8 cellular contexts compared by ENCODE assay signal in the genomic region with DNA sequence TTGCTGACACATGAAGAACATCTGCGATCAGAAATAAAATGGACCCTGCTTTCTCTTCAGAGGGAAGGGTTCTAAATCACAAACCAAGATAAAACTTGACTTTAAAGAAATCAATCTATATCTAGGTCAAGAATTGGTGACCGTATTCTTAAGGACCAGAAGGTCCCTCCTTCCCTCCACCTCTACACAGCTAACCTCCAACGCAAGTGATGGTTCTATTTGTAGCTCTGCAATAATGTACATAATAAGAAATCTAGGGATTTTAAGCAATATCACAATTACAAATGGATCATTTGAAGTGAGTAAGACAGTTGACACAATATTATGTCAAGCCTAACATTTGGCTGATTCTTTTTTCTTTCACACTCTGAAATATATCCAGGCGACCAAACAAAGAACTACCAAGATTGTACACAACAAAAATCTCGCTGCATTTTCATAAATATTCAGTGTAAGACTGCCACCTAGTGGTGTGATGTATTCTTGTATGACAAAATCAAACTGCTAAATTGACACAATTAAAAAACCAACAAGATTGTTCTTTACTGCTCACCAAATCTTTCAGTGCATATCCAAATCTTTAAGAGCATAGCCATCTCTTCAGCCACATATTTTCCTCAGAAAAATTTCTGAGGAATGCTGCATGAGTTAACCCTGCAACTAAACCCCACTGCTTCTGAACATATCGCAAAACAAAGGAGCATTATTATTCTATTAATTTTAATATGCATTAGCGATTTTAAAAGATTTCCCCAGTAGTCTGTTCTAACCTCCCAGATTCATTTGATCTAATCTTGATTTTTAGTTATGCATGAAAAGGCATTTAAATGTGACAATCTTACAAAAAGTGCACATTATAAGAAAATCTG. TPM values are rescaled to one million over a fixed set of nuclear protein-coding genes. Genes with fewer than 3 reads are reported as not detected.
DNase-seq lines count a peak whose midpoint lies in the region; ATAC-seq and TF ChIP-seq lines count a peak whose summit lies in the region.

No MANE protein-coding gene starts in this region.

- H3K4me3 ChIP-seq in OCI-LY3 (ENCODE audit: low read length) (no peak overlapping the region), right lobe of liver (no peak overlapping the region), uterus (no peak overlapping the region)

- peak; percentile 70 for TF ChIP-seq CTCF in LNCAP (IDR thresholded peaks at IDR 0.05)
- peak; percentile 64 for TF ChIP-seq CTCF in OCI-LY3 (IDR thresholded peaks at IDR 0.05; ENCODE audit: low read depth, low read length)
- TF ChIP-seq CTCF in right lobe of liver (IDR thresholded peaks at IDR 0.05) = peak; percentile 71 to 86 (median 78)
- TF ChIP-seq CTCF in uterus (IDR thresholded peaks at IDR 0.05) = peak; percentile 66 to 79 (median 74)

- H3K27me3 Mint-ChIP-seq in activated T-helper 2 cell treated with anti-CD3 and anti-CD28 coated beads, Interferon-gamma antibody, Interleukin-2, Interleukin-4, amounts not matched to agents 10 μg/mL and 5 μg/mL and 100 μg/mL, durations not matched to agents 14 hours and 24 hours and 36 hours (ENCODE audit: low read depth) = no peaks in the 10 kb centered on the region

- no peaks in the 10 kb centered on the region for H4K20me1 ChIP-seq in OCI-LY3 (ENCODE audit: insufficient read depth, low read length)

- H3K4me1 ChIP-seq in OCI-LY3 (ENCODE audit: low read length) (peaks cover 3% of the 10 kb centered on the region; the same call in 1 of the 2 replicates), right lobe of liver (peaks cover 0 to 23% (median 3%) of the 10 kb centered on the region in 4 donors), uterus (no peaks in the 10 kb centered on the region)

- no peaks in the 10 kb centered on the region for H3K9me3 ChIP-seq in OCI-LY3 (ENCODE audit: insufficient read depth, low read length)
- H3K9me3 ChIP-seq in right lobe of liver = no peaks in the 10 kb centered on the region
- H3K9me3 ChIP-seq in uterus = no peaks in the 10 kb centered on the region

- H3K36me3 Mint-ChIP-seq in activated T-helper 2 cell treated with anti-CD3 and anti-CD28 coated beads, Interferon-gamma antibody, Interleukin-2, Interleukin-4, amounts not matched to agents 10 μg/mL and 5 μg/mL and 100 μg/mL, durations not matched to agents 14 hours and 24 hours and 36 hours (ENCODE audit: low read depth) = no peaks in the 10 kb centered on the region

- H3K27ac ChIP-seq in OCI-LY3 (ENCODE audit: low read length) (no peak overlapping the region), right lobe of liver (no peak overlapping the region), uterus (no peak overlapping the region)

- peak overlapping the region; percentile 48 for H3K4me2 ChIP-seq in OCI-LY3 (ENCODE audit: low read length)

- no peaks in the 10 kb centered on the region for H3K79me2 ChIP-seq in OCI-LY3 (ENCODE audit: low read length)

- H3K36me3 ChIP-seq in OCI-LY3 (replicated peaks; ENCODE audit: low read depth, low read length) = no peaks in the 10 kb centered on the region
- H3K36me3 ChIP-seq in right lobe of liver = no peaks in the 10 kb centered on the region
- H3K36me3 ChIP-seq in uterus = no peaks in the 10 kb centered on the region

- peaks cover 34% of the 10 kb centered on the region for H3K4me1 Mint-ChIP-seq in activated T-helper 2 cell treated with anti-CD3 and anti-CD28 coated beads, Interferon-gamma antibody, Interleukin-2, Interleukin-4, amounts not matched to agents 10 μg/mL and 5 μg/mL and 100 μg/mL, durations not matched to agents 14 hours and 24 hours and 36 hours (ENCODE audit: low read depth)

- no peaks in the 10 kb centered on the region for H3K27me3 ChIP-seq in OCI-LY3 (ENCODE audit: low read depth, low read length)
- no peaks in the 10 kb centered on the region for H3K27me3 ChIP-seq in right lobe of liver
- no peaks in the 10 kb centered on the region for H3K27me3 ChIP-seq in uterus

- H2AFZ ChIP-seq in OCI-LY3 (ENCODE audit: low read depth, low read length) = peak overlapping the region; percentile 65; the same call in 1 of the 2 replicates

- DNase-seq in 8988T (peak; percentile 11), GM03348 (ENCODE audit: low spot score) (peak; percentile 60), cerebellum (ENCODE audit: low spot score) (peak; percentile 63), right lobe of liver (no peak), uterus (no peak)
- DNase-seq in activated T-helper 2 cell treated with anti-CD3 and anti-CD28 coated beads, Interferon-gamma antibody, Interleukin-2, Interleukin-4, amounts not matched to agents 10 μg/mL and 5 μg/mL and 100 μg/mL, durations not matched to agents 14 hours and 24 hours and 36 hours (ENCODE audit: low spot score) = no peak

- H3K9ac ChIP-seq in OCI-LY3 (ENCODE audit: low read length) = no peak overlapping the region

- H3K4me3 Mint-ChIP-seq in activated T-helper 2 cell treated with anti-CD3 and anti-CD28 coated beads, Interferon-gamma antibody, Interleukin-2, Interleukin-4, amounts not matched to agents 10 μg/mL and 5 μg/mL and 100 μg/mL, durations not matched to agents 14 hours and 24 hours and 36 hours (ENCODE audit: low read depth) = no peak overlapping the region

- no peak for TF ChIP-seq POLR2A in right lobe of liver (IDR thresholded peaks at IDR 0.05)
- no peak for TF ChIP-seq POLR2A in uterus (IDR thresholded peaks at IDR 0.05)

- intact Hi-C loops in right lobe of liver (cut with DNase I) (no loop called here), uterus (cut with DNase I; ENCODE audit: low total_unique reads) (no loop called here)
- intact Hi-C loops in activated T-helper 2 cell treated with anti-CD3 and anti-CD28 coated beads, Interferon-gamma antibody, Interleukin-2, Interleukin-4, amounts not matched to agents 10 μg/mL and 5 μg/mL and 100 μg/mL, durations not matched to agents 14 hours and 24 hours and 36 hours (cut with micrococcal nuclease) = loop anchor here (1.0 to 10.0 kb wide), 5 partner anchors 455 to 1113 kb away; no protein-coding TSS in a partner anchor

- WGBS in right lobe of liver (ENCODE audit: insufficient coverage, low coverage, low lambda C conversion rate, missing lambda C conversion rate) = 41% methylated on average over 7 of the region's 7 CpGs

- no peak overlapping the region for H3K27ac Mint-ChIP-seq in activated T-helper 2 cell treated with anti-CD3 and anti-CD28 coated beads, Interferon-gamma antibody, Interleukin-2, Interleukin-4, amounts not matched to agents 10 μg/mL and 5 μg/mL and 100 μg/mL, durations not matched to agents 14 hours and 24 hours and 36 hours

- ATAC-seq in right lobe of liver = peak; percentile 45 to 61 (median 56)

- H3K9me3 Mint-ChIP-seq in activated T-helper 2 cell treated with anti-CD3 and anti-CD28 coated beads, Interferon-gamma antibody, Interleukin-2, Interleukin-4, amounts not matched to agents 10 μg/mL and 5 μg/mL and 100 μg/mL, durations not matched to agents 14 hours and 24 hours and 36 hours = no peaks in the 10 kb centered on the region

RNA-seq across cellular contexts. Expression of gene ICA1, which starts 44.5 kb away (rescaled TPM):
- total RNA-seq in cerebellum (18.3 TPM), right lobe of liver (10 to 100 TPM in 3 of 6 experiments, 1 to 10 TPM in 2, under 1 TPM in 1; 0.95 to 15.0 (median 7.3) TPM), uterus (10 to 100 TPM in 3 of 4 donors, 1 to 10 TPM in 1; 3.5 to 36.9 (median 28.5) TPM)
- 3.9 and 4.8 TPM in 2 replicates for total RNA-seq in activated T-helper 2 cell treated with anti-CD3 and anti-CD28 coated beads, Interferon-gamma antibody, Interleukin-2, Interleukin-4, amounts not matched to agents 10 μg/mL and 5 μg/mL and 100 μg/mL, durations not matched to agents 14 hours and 24 hours and 36 hours

Comparison
In these comparisons a context has a peak if more than half of its experiments do, and no peak if none do; other contexts are left out.
1. DNase-seq: peak in 8988T (single experiment), GM03348 (single experiment) and cerebellum (single experiment); none in right lobe of liver (0 of 3), uterus (0 of 2) and activated T-helper 2 cell treated with anti-CD3 and anti-CD28 coated beads, Interferon-gamma antibody, Interleukin-2, Interleukin-4, amounts not matched to agents 10 μg/mL and 5 μg/mL and 100 μg/mL, durations not matched to agents 14 hours and 24 hours and 36 hours (single experiment).
2. Peak in every context shown above with its lines, with median percentiles within 50 percentile points of each other: CTCF ChIP-seq.